In the genomic region with DNA sequence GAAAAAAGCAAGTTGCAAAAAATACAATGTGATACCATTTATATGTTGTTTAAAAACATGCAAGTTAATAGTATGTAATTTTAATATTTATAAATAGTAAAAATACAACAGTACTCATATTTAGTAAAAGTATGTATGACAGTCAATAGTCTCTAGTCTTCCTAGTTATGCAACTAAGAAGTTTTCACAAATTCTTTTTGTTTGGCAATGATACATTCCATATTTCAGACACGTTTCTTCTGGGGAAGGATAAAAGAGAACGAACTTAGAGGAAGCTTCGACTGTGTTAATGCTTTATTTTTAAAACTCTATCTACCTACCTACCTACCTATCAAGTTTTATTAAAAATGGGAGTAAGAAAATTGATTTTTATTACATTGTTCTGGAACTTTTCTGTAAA, we compare ENCODE assay signal across 27 cellular contexts.
"Had no signal": no experiment of that assay in that cellular context is flagged by ENCODE, and none has a peak within 500 bp of the region (broad histone marks: within the 10 kb centered on the region; RNA-seq: fewer than 3 reads in every experiment).

No MANE protein-coding gene starts in this region.

- H3K36me3 ChIP-seq: adrenal gland, brain microvascular endothelial cell, cardiac muscle cell, SJSA1 had no signal

- H3K9me3 ChIP-seq: adrenal gland, SJSA1, SK-N-SH had no signal

- H3K9ac ChIP-seq: SK-N-SH had no signal

- DNase-seq: activated CD4-positive, alpha-beta memory T cell treated with anti-CD3 and anti-CD28 coated beads for 36 hours; activated CD4-positive, alpha-beta T cell treated with anti-CD3 and anti-CD28 coated beads for 36 hours; activated CD4-positive, alpha-beta T cell treated with anti-CD3 and anti-CD28 coated beads, Interleukin-2, amount 50 U/mL, for 1 hour; activated CD8-positive, alpha-beta memory T cell treated with anti-CD3 and anti-CD28 coated beads, Interleukin-2, amount 50 U/mL, for 4 hours; activated gamma-delta T cell treated with Interleukin-2 at 50 U/mL for 16 hours; activated naive CD4-positive, alpha-beta T cell treated with anti-CD3 and anti-CD28 coated beads for 36 hours; activated T-cell treated with anti-CD3 and anti-CD28 coated beads for 4 hours; activated T-cell treated with anti-CD3 and anti-CD28 coated beads, Interleukin-2, amount 50 U/mL, for 4 hours; adrenal gland; aorta; brain microvascular endothelial cell; Kasumi-1; MM.1S; MV-4-11; NCI-H1092; NCI-H1436 treated with DMSO at 0.1 percent for 48 hours; NCI-H187; NCI-H2029 treated with DMSO at 0.1 percent for 48 hours; NCI-H2107; NCI-H2171; NCI-H226; NCI-H524 treated with DMSO at 0.1 percent for 48 hours; SHP77 treated with DMSO at 0.1 percent for 48 hours; SK-N-SH had no signal

- FAIRE-seq: TTC549 had no signal

- H3K27me3 ChIP-seq: adrenal gland, brain microvascular endothelial cell, cardiac muscle cell, SJSA1 had no signal

- H3K27ac ChIP-seq: adrenal gland, brain microvascular endothelial cell, SJSA1 had no signal

- H3K4me3 ChIP-seq: adrenal gland, cardiac muscle cell, SJSA1 had no signal
